1 cellular context compared by ENCODE assay signal in the genomic region with DNA sequence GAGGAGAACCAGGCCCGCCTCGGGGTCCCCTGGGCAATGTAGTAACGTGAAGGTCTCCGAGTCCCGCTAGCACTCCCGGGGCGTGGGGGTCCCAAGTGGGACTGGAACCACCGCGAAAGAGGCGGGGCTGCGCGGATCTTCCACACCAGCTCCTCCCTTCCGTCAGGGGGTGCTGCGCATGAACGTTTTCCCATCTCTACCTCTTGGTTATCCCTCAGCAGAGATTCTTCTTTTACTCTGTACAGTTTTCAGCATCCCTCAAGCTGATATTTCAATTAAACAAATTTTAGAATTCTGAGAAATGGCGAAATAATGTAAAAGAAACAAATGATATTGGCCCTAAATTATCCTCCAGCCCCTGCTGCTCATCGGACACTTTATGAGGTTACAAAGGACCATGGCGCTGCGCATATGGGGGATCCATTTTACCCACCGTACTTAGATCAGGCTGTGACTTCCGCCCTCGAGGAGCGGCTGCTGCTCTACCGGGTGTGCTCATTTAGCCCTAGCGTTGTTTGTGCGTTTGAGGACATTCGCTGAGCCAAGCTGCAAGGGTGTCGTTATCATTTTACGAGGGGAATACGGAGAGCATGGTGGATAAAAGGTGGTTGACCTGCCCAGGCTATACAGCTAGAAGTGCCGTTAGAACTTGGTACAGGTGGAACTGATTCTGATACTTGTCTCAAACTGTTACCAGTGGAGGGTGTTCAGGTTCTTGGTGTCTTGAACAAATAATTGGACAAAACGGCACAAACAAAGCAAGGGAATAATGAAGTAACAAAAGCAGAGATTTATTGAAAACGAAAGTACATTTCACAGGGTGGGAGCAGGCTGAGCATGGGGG.
A peak's percentile ranks its signal among the peaks of the same experiment; 100 is the strongest.
TF ChIP-seq lines count a peak whose summit lies in the region.

No MANE protein-coding gene starts in this region.

TF ChIP-seq in K562, 482 proteins besides CTCF, POLR2A, EP300 and RAD21 (continued from another document and continues in another):
- TF ChIP-seq, protein P1, sequence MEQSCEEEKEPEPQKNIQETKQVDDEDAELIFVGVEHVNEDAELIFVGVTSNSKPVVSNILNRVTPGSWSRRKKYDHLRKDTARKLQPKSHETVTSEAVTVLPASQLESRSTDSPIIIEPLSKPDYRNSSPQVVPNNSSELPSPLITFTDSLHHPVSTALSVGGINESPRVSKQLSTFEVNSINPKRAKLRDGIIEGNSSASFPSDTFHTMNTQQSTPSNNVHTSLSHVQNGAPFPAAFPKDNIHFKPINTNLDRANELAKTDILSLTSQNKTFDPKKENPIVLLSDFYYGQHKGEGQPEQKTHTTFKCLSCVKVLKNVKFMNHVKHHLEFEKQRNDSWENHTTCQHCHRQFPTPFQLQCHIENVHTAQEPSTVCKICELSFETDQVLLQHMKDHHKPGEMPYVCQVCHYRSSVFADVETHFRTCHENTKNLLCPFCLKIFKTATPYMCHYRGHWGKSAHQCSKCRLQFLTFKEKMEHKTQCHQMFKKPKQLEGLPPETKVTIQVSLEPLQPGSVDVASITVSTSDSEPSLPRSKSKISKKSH (CRISPR knock-in tag; IDR thresholded peaks at IDR 0.05): no peak
- TF ChIP-seq MIER1 (IDR thresholded peaks at IDR 0.05; ENCODE audit: low read depth) (no peak), ESRRA (IDR thresholded peaks at IDR 0.05; ENCODE audit: borderline replicate concordance, low read depth) (no peak), HNRNPK (IDR thresholded peaks at IDR 0.05; ENCODE audit: low read depth, low read length, poor library complexity, severe bottlenecking) (no peak), ZC3H4 (CRISPR knock-in tag; IDR thresholded peaks at IDR 0.05; ENCODE audit: borderline replicate concordance) (no peak), KDM5B (IDR thresholded peaks at IDR 0.05; ENCODE audit: insufficient replicate concordance, low read depth, low read length) (peak; percentile 3), ZEB2 (IDR thresholded peaks at IDR 0.05) (peak; percentile 98), ZKSCAN1 (IDR thresholded peaks at IDR 0.05; ENCODE audit: low read depth, low read length) (peak; percentile 81), RBBP5 (IDR thresholded peaks at IDR 0.05; ENCODE audit: borderline replicate concordance, insufficient read depth, low read length, poor library complexity, severe bottlenecking) (peak; percentile 36), BHLHE40 (IDR thresholded peaks at IDR 0.05; ENCODE audit: low read length) (peak; percentile 33; the same call in 1 of the 2 replicates), MECOM (CRISPR knock-in tag; IDR thresholded peaks at IDR 0.05) (peak; percentile 43; the same call in 1 of the 2 replicates), ZBTB8A (IDR thresholded peaks at IDR 0.05; ENCODE audit: partially characterized antibody) (no peak), RBM14 (IDR thresholded peaks at IDR 0.05; ENCODE audit: borderline replicate concordance, insufficient read depth, low read depth, low read length) (no peak), KHSRP (IDR thresholded peaks at IDR 0.05) (no peak), SUPT5H (IDR thresholded peaks at IDR 0.05) (peak; percentile 64), ZNF121 (CRISPR knock-in tag; conservative IDR thresholded peaks at IDR 0.05) (no peak), ZNF3 (CRISPR knock-in tag; IDR thresholded peaks at IDR 0.05) (no peak; the same call in 1 of the 2 replicates), ZNF124 (CRISPR knock-in tag; IDR thresholded peaks at IDR 0.05) (no peak), MEIS2 (IDR thresholded peaks at IDR 0.05; ENCODE audit: partially characterized antibody) (no peak), RBM25 (IDR thresholded peaks at IDR 0.05; ENCODE audit: low read depth, low read length, severe bottlenecking) (no peak), ZNF175 (CRISPR knock-in tag; IDR thresholded peaks at IDR 0.05; ENCODE audit: low read depth) (peak; percentile 36; the same call in 1 of the 2 replicates), KAT2B (IDR thresholded peaks at IDR 0.05; ENCODE audit: low read depth, low read length) (no peak), GABPA (tag; conservative IDR thresholded peaks at IDR 0.05; ENCODE audit: low read depth) (peak; percentile 97), XRCC4 (IDR thresholded peaks at IDR 0.05; ENCODE audit: extremely low read depth, insufficient read depth, insufficient read length) (no peak), CBX2 (IDR thresholded peaks at IDR 0.05; ENCODE audit: insufficient read depth, low read length, poor library complexity, severe bottlenecking) (no peak), PURB (CRISPR knock-in tag; IDR thresholded peaks at IDR 0.05; ENCODE audit: low read depth) (no peak), CBFB (CRISPR knock-in tag; IDR thresholded peaks at IDR 0.05) (no peak), ZNF668 (CRISPR knock-in tag; IDR thresholded peaks at IDR 0.05) (no peak), EP400 (IDR thresholded peaks at IDR 0.05) (peak; percentile 54), ZNF24 (IDR thresholded peaks at IDR 0.05) (no peak), KLF13 (tag; IDR thresholded peaks at IDR 0.05; ENCODE audit: borderline replicate concordance, low read depth) (0 out of 2 replicates have a peak, but pooled peaks have one; percentile 11), L3MBTL2 (IDR thresholded peaks at IDR 0.05) (no peak; the same call in 1 of the 2 replicates), NRF1 (conservative IDR thresholded peaks at IDR 0.05 in 1 of 2, IDR thresholded peaks at IDR 0.05 in 1 of 2) (peak; percentile 74 to 75), SRSF9 (IDR thresholded peaks at IDR 0.05; ENCODE audit: borderline replicate concordance, low read depth, low read length) (no peak), MYC (IDR thresholded peaks at IDR 0.05; ENCODE audit: low read depth, low read length) (peak; percentile 57), MYC (CRISPR knock-in tag; IDR thresholded peaks at IDR 0.05; ENCODE audit: borderline replicate concordance, low read depth) (no peak), TCF7 (IDR thresholded peaks at IDR 0.05; ENCODE audit: borderline replicate concordance) (no peak), RBM34 (IDR thresholded peaks at IDR 0.05; ENCODE audit: borderline replicate concordance, insufficient read depth, low read length) (no peak), SLC30A9 (CRISPR knock-in tag; IDR thresholded peaks at IDR 0.05) (no peak), IFI16 (CRISPR knock-in tag; IDR thresholded peaks at IDR 0.05) (no peak), NONO (IDR thresholded peaks at IDR 0.05; ENCODE audit: low read depth in 2 of 2, low read length in 1 of 2) (no peak), ZNF586 (CRISPR knock-in tag; conservative IDR thresholded peaks at IDR 0.05) (no peak), MTA1 (IDR thresholded peaks at IDR 0.05; ENCODE audit: borderline replicate concordance) (no peak)
- TF ChIP-seq, protein P2, sequence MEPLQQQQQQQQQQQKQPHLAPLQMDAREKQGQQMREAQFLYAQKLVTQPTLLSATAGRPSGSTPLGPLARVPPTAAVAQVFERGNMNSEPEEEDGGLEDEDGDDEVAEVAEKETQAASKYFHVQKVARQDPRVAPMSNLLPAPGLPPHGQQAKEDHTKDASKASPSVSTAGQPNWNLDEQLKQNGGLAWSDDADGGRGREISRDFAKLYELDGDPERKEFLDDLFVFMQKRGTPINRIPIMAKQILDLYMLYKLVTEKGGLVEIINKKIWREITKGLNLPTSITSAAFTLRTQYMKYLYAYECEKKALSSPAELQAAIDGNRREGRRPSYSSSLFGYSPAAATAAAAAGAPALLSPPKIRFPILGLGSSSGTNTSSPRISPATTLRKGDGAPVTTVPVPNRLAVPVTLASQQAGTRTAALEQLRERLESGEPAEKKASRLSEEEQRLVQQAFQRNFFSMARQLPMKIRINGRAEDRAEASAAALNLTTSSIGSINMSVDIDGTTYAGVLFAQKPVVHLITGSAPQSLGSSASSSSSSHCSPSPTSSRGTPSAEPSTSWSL (CRISPR knock-in tag; IDR thresholded peaks at IDR 0.05; ENCODE audit: borderline replicate concordance): no peak
- TF ChIP-seq, protein P3, sequence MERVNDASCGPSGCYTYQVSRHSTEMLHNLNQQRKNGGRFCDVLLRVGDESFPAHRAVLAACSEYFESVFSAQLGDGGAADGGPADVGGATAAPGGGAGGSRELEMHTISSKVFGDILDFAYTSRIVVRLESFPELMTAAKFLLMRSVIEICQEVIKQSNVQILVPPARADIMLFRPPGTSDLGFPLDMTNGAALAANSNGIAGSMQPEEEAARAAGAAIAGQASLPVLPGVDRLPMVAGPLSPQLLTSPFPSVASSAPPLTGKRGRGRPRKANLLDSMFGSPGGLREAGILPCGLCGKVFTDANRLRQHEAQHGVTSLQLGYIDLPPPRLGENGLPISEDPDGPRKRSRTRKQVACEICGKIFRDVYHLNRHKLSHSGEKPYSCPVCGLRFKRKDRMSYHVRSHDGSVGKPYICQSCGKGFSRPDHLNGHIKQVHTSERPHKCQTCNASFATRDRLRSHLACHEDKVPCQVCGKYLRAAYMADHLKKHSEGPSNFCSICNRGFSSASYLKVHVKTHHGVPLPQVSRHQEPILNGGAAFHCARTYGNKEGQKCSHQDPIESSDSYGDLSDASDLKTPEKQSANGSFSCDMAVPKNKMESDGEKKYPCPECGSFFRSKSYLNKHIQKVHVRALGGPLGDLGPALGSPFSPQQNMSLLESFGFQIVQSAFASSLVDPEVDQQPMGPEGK (CRISPR knock-in tag; IDR thresholded peaks at IDR 0.05; ENCODE audit: borderline replicate concordance): no peak
- TF ChIP-seq, protein P4, sequence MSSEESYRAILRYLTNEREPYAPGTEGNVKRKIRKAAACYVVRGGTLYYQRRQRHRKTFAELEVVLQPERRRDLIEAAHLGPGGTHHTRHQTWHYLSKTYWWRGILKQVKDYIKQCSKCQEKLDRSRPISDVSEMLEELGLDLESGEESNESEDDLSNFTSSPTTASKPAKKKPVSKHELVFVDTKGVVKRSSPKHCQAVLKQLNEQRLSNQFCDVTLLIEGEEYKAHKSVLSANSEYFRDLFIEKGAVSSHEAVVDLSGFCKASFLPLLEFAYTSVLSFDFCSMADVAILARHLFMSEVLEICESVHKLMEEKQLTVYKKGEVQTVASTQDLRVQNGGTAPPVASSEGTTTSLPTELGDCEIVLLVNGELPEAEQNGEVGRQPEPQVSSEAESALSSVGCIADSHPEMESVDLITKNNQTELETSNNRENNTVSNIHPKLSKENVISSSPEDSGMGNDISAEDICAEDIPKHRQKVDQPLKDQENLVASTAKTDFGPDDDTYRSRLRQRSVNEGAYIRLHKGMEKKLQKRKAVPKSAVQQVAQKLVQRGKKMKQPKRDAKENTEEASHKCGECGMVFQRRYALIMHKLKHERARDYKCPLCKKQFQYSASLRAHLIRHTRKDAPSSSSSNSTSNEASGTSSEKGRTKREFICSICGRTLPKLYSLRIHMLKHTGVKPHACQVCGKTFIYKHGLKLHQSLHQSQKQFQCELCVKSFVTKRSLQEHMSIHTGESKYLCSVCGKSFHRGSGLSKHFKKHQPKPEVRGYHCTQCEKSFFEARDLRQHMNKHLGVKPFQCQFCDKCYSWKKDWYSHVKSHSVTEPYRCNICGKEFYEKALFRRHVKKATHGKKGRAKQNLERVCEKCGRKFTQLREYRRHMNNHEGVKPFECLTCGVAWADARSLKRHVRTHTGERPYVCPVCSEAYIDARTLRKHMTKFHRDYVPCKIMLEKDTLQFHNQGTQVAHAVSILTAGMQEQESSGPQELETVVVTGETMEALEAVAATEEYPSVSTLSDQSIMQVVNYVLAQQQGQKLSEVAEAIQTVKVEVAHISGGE (CRISPR knock-in tag; IDR thresholded peaks at IDR 0.05): peak; percentile 93 to 100 (median 100)
- TF ChIP-seq, protein P5, sequence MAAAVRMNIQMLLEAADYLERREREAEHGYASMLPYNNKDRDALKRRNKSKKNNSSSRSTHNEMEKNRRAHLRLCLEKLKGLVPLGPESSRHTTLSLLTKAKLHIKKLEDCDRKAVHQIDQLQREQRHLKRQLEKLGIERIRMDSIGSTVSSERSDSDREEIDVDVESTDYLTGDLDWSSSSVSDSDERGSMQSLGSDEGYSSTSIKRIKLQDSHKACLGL (CRISPR knock-in tag; IDR thresholded peaks at IDR 0.05; ENCODE audit: borderline replicate concordance, poor library complexity, severe bottlenecking): peak; percentile 37
- TF ChIP-seq, protein P6, sequence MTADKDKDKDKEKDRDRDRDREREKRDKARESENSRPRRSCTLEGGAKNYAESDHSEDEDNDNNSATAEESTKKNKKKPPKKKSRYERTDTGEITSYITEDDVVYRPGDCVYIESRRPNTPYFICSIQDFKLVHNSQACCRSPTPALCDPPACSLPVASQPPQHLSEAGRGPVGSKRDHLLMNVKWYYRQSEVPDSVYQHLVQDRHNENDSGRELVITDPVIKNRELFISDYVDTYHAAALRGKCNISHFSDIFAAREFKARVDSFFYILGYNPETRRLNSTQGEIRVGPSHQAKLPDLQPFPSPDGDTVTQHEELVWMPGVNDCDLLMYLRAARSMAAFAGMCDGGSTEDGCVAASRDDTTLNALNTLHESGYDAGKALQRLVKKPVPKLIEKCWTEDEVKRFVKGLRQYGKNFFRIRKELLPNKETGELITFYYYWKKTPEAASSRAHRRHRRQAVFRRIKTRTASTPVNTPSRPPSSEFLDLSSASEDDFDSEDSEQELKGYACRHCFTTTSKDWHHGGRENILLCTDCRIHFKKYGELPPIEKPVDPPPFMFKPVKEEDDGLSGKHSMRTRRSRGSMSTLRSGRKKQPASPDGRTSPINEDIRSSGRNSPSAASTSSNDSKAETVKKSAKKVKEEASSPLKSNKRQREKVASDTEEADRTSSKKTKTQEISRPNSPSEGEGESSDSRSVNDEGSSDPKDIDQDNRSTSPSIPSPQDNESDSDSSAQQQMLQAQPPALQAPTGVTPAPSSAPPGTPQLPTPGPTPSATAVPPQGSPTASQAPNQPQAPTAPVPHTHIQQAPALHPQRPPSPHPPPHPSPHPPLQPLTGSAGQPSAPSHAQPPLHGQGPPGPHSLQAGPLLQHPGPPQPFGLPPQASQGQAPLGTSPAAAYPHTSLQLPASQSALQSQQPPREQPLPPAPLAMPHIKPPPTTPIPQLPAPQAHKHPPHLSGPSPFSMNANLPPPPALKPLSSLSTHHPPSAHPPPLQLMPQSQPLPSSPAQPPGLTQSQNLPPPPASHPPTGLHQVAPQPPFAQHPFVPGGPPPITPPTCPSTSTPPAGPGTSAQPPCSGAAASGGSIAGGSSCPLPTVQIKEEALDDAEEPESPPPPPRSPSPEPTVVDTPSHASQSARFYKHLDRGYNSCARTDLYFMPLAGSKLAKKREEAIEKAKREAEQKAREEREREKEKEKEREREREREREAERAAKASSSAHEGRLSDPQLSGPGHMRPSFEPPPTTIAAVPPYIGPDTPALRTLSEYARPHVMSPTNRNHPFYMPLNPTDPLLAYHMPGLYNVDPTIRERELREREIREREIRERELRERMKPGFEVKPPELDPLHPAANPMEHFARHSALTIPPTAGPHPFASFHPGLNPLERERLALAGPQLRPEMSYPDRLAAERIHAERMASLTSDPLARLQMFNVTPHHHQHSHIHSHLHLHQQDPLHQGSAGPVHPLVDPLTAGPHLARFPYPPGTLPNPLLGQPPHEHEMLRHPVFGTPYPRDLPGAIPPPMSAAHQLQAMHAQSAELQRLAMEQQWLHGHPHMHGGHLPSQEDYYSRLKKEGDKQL (CRISPR knock-in tag; IDR thresholded peaks at IDR 0.05; ENCODE audit: borderline replicate concordance): no peak
- TF ChIP-seq, protein P7, sequence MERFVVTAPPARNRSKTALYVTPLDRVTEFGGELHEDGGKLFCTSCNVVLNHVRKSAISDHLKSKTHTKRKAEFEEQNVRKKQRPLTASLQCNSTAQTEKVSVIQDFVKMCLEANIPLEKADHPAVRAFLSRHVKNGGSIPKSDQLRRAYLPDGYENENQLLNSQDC (CRISPR knock-in tag; IDR thresholded peaks at IDR 0.05): no peak
